22 cellular contexts compared by ENCODE assay signal in genomic region chr14:95474486-95474885, GRCh38. TPM values are rescaled to one million over a fixed set of nuclear protein-coding genes. Genes with fewer than 3 reads are reported as not detected.
A peak's percentile ranks its signal among the peaks of the same experiment; 100 is the strongest.
DNase-seq lines count a peak whose midpoint lies in the region; ATAC-seq and TF ChIP-seq lines count a peak whose summit lies in the region.
"Had no signal": no experiment of that assay in that cellular context is flagged by ENCODE, and none has a peak within 500 bp of the region (broad histone marks: within the 10 kb centered on the region; RNA-seq: fewer than 3 reads in every experiment).

No MANE protein-coding gene starts in this region.

- H3K36me3 Mint-ChIP-seq in activated CD8-positive, alpha-beta T cell treated with anti-CD3 and anti-CD28 coated beads, Interleukin-2, amount 10 ng/mL, durations not matched to agents 7 days and 5 days (ENCODE audit: low read depth): peaks cover 53% of the 10 kb centered on the region
- peaks cover 62% of the 10 kb centered on the region for H3K36me3 Mint-ChIP-seq in activated CD8-positive, alpha-beta T cell treated with anti-CD3 and anti-CD28 coated beads for 36 hours (ENCODE audit: low read depth)
- H3K36me3 Mint-ChIP-seq in CD8-positive, alpha-beta T cell: peaks cover 55% of the 10 kb centered on the region
- peaks cover 67% of the 10 kb centered on the region for H3K36me3 Mint-ChIP-seq in activated CD4-positive, alpha-beta memory T cell treated with anti-CD3 and anti-CD28 coated beads, Interleukin-2, amount 10 ng/mL, durations not matched to agents 7 days and 5 days (ENCODE audit: low read depth)
- H3K36me3 Mint-ChIP-seq in stimulated activated effector memory CD8-positive, alpha-beta T cell treated with anti-CD3 and anti-CD28 coated beads, Interleukin-12 subunit alpha, Interleukin-12 subunit beta, amount 100 ng/mL, for 72 hours: peaks cover 94% of the 10 kb centered on the region

- no peak overlapping the region for H3K4me3 Mint-ChIP-seq in activated CD8-positive, alpha-beta T cell treated with anti-CD3 and anti-CD28 coated beads, Interleukin-2, amount 10 ng/mL, durations not matched to agents 7 days and 5 days
- no peak overlapping the region for H3K4me3 Mint-ChIP-seq in activated CD8-positive, alpha-beta T cell treated with anti-CD3 and anti-CD28 coated beads for 36 hours
- H3K4me3 Mint-ChIP-seq in CD8-positive, alpha-beta T cell: no peak overlapping the region
- H3K4me3 Mint-ChIP-seq in activated CD4-positive, alpha-beta memory T cell treated with anti-CD3 and anti-CD28 coated beads, Interleukin-2, amount 10 ng/mL, durations not matched to agents 7 days and 5 days: no peak overlapping the region
- no peak overlapping the region for H3K4me3 Mint-ChIP-seq in stimulated activated effector memory CD8-positive, alpha-beta T cell treated with anti-CD3 and anti-CD28 coated beads, Interleukin-12 subunit alpha, Interleukin-12 subunit beta, amount 100 ng/mL, for 72 hours
- H3K4me3 Mint-ChIP-seq: CD14-positive monocyte had no signal

- peaks cover 38% of the 10 kb centered on the region for H3K4me1 ChIP-seq in CD8-positive, alpha-beta T cell (ENCODE audit: insufficient read depth, low read length)
- H3K4me1 ChIP-seq in adrenal gland (replicated peaks in 1 of 2) (peaks cover under 1 to 10% of the 10 kb centered on the region in 2 donors), SJCRH30 (peaks cover 6% of the 10 kb centered on the region)

- H3K27me3 ChIP-seq in CD8-positive, alpha-beta T cell (ENCODE audit: insufficient read depth, low read length): no peaks in the 10 kb centered on the region
- no peaks in the 10 kb centered on the region for H3K27me3 ChIP-seq in adrenal gland
- H3K27me3 ChIP-seq in SJCRH30: no peaks in the 10 kb centered on the region
- H3K27me3 ChIP-seq: MG63 had no signal

- H3K4me1 Mint-ChIP-seq in activated CD8-positive, alpha-beta T cell treated with anti-CD3 and anti-CD28 coated beads, Interleukin-2, amount 10 ng/mL, durations not matched to agents 7 days and 5 days (ENCODE audit: low read depth): peaks cover 27% of the 10 kb centered on the region
- peaks cover 42% of the 10 kb centered on the region for H3K4me1 Mint-ChIP-seq in activated CD8-positive, alpha-beta T cell treated with anti-CD3 and anti-CD28 coated beads for 36 hours (ENCODE audit: low read depth)
- H3K4me1 Mint-ChIP-seq in CD8-positive, alpha-beta T cell (ENCODE audit: low read depth): peaks cover 52% of the 10 kb centered on the region
- H3K4me1 Mint-ChIP-seq in activated CD4-positive, alpha-beta memory T cell treated with anti-CD3 and anti-CD28 coated beads, Interleukin-2, amount 10 ng/mL, durations not matched to agents 7 days and 5 days: peaks cover 16% of the 10 kb centered on the region
- peaks cover 28% of the 10 kb centered on the region for H3K4me1 Mint-ChIP-seq in stimulated activated effector memory CD8-positive, alpha-beta T cell treated with anti-CD3 and anti-CD28 coated beads, Interleukin-12 subunit alpha, Interleukin-12 subunit beta, amount 100 ng/mL, for 72 hours

- H3K36me3 ChIP-seq in CD8-positive, alpha-beta T cell (ENCODE audit: insufficient read depth, low read length): peaks cover 16% of the 10 kb centered on the region
- H3K36me3 ChIP-seq in adrenal gland (replicated peaks in 1 of 2) (peaks cover 0 to 15% of the 10 kb centered on the region in 2 donors), SJCRH30 (peaks cover 24% of the 10 kb centered on the region)
- H3K36me3 ChIP-seq: MG63 had no signal

- H3K27ac ChIP-seq in CD8-positive, alpha-beta T cell (ENCODE audit: low read depth, low read length): no peak overlapping the region
- H3K27ac ChIP-seq in adrenal gland: no peak overlapping the region
- H3K27ac ChIP-seq in SJCRH30: no peak overlapping the region

- CTCF ChIA-PET in activated CD8-positive, alpha-beta T cell treated with anti-CD3 and anti-CD28 coated beads, Interleukin-2, amount 10 ng/mL, durations not matched to agents 7 days and 5 days (lab: Charles Lee): interaction anchor here (1.1 to 1.3 kb wide), 3 partner anchors 11 to 33 kb away, joined by 3 to 5 read pairs (median 5); no protein-coding TSS in a partner anchor
- CTCF ChIA-PET in activated CD8-positive, alpha-beta T cell treated with anti-CD3 and anti-CD28 coated beads for 36 hours (lab: Charles Lee): no interaction called here
- CTCF ChIA-PET in CD8-positive, alpha-beta T cell (lab: Charles Lee): interaction anchor here (0.7 to 3.1 kb wide), 3 partner anchors 11 to 665 kb away, joined by 3 to 18 read pairs (median 9); no protein-coding TSS in a partner anchor
- CTCF ChIA-PET in activated CD4-positive, alpha-beta memory T cell treated with anti-CD3 and anti-CD28 coated beads, Interleukin-2, amount 10 ng/mL, durations not matched to agents 7 days and 5 days (lab: Charles Lee): no interaction called here

- no peak for TF ChIP-seq POLR2A in adrenal gland (IDR thresholded peaks at IDR 0.05)

- no peaks in the 10 kb centered on the region for H3K27me3 Mint-ChIP-seq in activated CD8-positive, alpha-beta T cell treated with anti-CD3 and anti-CD28 coated beads, Interleukin-2, amount 10 ng/mL, durations not matched to agents 7 days and 5 days (ENCODE audit: low read depth)
- no peaks in the 10 kb centered on the region for H3K27me3 Mint-ChIP-seq in activated CD8-positive, alpha-beta T cell treated with anti-CD3 and anti-CD28 coated beads for 36 hours
- H3K27me3 Mint-ChIP-seq in CD8-positive, alpha-beta T cell (ENCODE audit: low read depth): no peaks in the 10 kb centered on the region
- no peaks in the 10 kb centered on the region for H3K27me3 Mint-ChIP-seq in activated CD4-positive, alpha-beta memory T cell treated with anti-CD3 and anti-CD28 coated beads, Interleukin-2, amount 10 ng/mL, durations not matched to agents 7 days and 5 days

- H3K9me3 ChIP-seq in CD8-positive, alpha-beta T cell (ENCODE audit: low read length): no peaks in the 10 kb centered on the region
- no peaks in the 10 kb centered on the region for H3K9me3 ChIP-seq in adrenal gland (replicated peaks in 1 of 3)
- no peaks in the 10 kb centered on the region for H3K9me3 ChIP-seq in SJCRH30 (replicated peaks)
- H3K9me3 ChIP-seq: MG63 had no signal

- H3K27ac Mint-ChIP-seq in activated CD8-positive, alpha-beta T cell treated with anti-CD3 and anti-CD28 coated beads, Interleukin-2, amount 10 ng/mL, durations not matched to agents 7 days and 5 days: peak overlapping the region; percentile 22
- no peak overlapping the region for H3K27ac Mint-ChIP-seq in activated CD8-positive, alpha-beta T cell treated with anti-CD3 and anti-CD28 coated beads for 36 hours
- H3K27ac Mint-ChIP-seq in CD8-positive, alpha-beta T cell: peak overlapping the region; percentile 94
- H3K27ac Mint-ChIP-seq in activated CD4-positive, alpha-beta memory T cell treated with anti-CD3 and anti-CD28 coated beads, Interleukin-2, amount 10 ng/mL, durations not matched to agents 7 days and 5 days: peak overlapping the region; percentile 26
- H3K27ac Mint-ChIP-seq in stimulated activated effector memory CD8-positive, alpha-beta T cell treated with anti-CD3 and anti-CD28 coated beads, Interleukin-12 subunit alpha, Interleukin-12 subunit beta, amount 100 ng/mL, for 72 hours: peak overlapping the region; percentile 90

- no peak for ATAC-seq in activated CD8-positive, alpha-beta T cell treated with anti-CD3 and anti-CD28 coated beads, Interleukin-2, amount 10 ng/mL, durations not matched to agents 7 days and 5 days
- ATAC-seq in activated CD8-positive, alpha-beta T cell treated with anti-CD3 and anti-CD28 coated beads for 36 hours: no peak
- ATAC-seq in CD8-positive, alpha-beta T cell: no peak
- ATAC-seq in stimulated activated effector memory CD8-positive, alpha-beta T cell treated with anti-CD3 and anti-CD28 coated beads, Interleukin-12 subunit alpha, Interleukin-12 subunit beta, amount 100 ng/mL, for 72 hours: no peak
- ATAC-seq: HCT116, Right ventricle myocardium inferior had no signal

- TF ChIP-seq CTCF in activated CD8-positive, alpha-beta T cell treated with anti-CD3 and anti-CD28 coated beads for 36 hours (IDR thresholded peaks at IDR 0.05): no peak
- TF ChIP-seq CTCF in CD8-positive, alpha-beta T cell (IDR thresholded peaks at IDR 0.05): no peak
- no peak for TF ChIP-seq CTCF in adrenal gland (IDR thresholded peaks at IDR 0.05)

- intact Hi-C loops in activated CD8-positive, alpha-beta T cell treated with anti-CD3 and anti-CD28 coated beads for 36 hours (cut with micrococcal nuclease): no loop called here
- intact Hi-C loops in CD8-positive, alpha-beta T cell (cut with DNase I, micrococcal nuclease): no loop called here
- intact Hi-C loops in adrenal gland (cut with DNase I): no loop called here

- POLR2A ChIA-PET in activated CD8-positive, alpha-beta T cell treated with anti-CD3 and anti-CD28 coated beads, Interleukin-2, amount 10 ng/mL, durations not matched to agents 7 days and 5 days (lab: Charles Lee): interaction anchor here (1.0 kb wide), 1 partner anchor 9 kb away, joined by 3 read pairs; no protein-coding TSS in a partner anchor
- POLR2A ChIA-PET in activated CD8-positive, alpha-beta T cell treated with anti-CD3 and anti-CD28 coated beads for 36 hours (lab: Charles Lee): interaction anchor here (0.8 to 1.0 kb wide), 2 partner anchors 10 to 29 kb away, joined by 3 to 5 read pairs; no protein-coding TSS in a partner anchor
- POLR2A ChIA-PET in CD8-positive, alpha-beta T cell (lab: Charles Lee): interaction anchor here (3.3 kb wide), 1 partner anchor 11 kb away, joined by 18 read pairs; no protein-coding TSS in a partner anchor
- POLR2A ChIA-PET in activated CD4-positive, alpha-beta memory T cell treated with anti-CD3 and anti-CD28 coated beads, Interleukin-2, amount 10 ng/mL, durations not matched to agents 7 days and 5 days (lab: Charles Lee): interaction anchor here (1.2 kb wide), 1 partner anchor 60 kb away, joined by 3 read pairs; the partner anchor contains the start of gene GLRX5

- no peak overlapping the region for H3K4me3 ChIP-seq in CD8-positive, alpha-beta T cell (ENCODE audit: low read depth, low read length)
- H3K4me3 ChIP-seq in adrenal gland (no peak overlapping the region), SJCRH30 (no peak overlapping the region)
- H3K4me3 ChIP-seq: MG63 had no signal

- WGBS in adrenal gland, 4 donors: 84 to 88% (median 86%) methylated on average over 6 of the region's 6 CpGs

- no peak for DNase-seq in activated CD8-positive, alpha-beta T cell treated with anti-CD3 and anti-CD28 coated beads, Interleukin-2, amount 10 ng/mL, durations not matched to agents 7 days and 5 days
- DNase-seq in activated CD8-positive, alpha-beta T cell treated with anti-CD3 and anti-CD28 coated beads for 36 hours: no peak
- DNase-seq in CD8-positive, alpha-beta T cell: no peak
- DNase-seq in activated CD4-positive, alpha-beta memory T cell treated with anti-CD3 and anti-CD28 coated beads, Interleukin-2, amount 10 ng/mL, durations not matched to agents 7 days and 5 days: no peak
- no peak for DNase-seq in stimulated activated effector memory CD8-positive, alpha-beta T cell treated with anti-CD3 and anti-CD28 coated beads, Interleukin-12 subunit alpha, Interleukin-12 subunit beta, amount 100 ng/mL, for 72 hours (ENCODE audit: low spot score in 2 of 2)
- DNase-seq in NCI-H748 (lab: John Stamatoyannopoulos, UW; ENCODE audit: unreplicated experiment) (no peak), adrenal gland (no peak), SJCRH30 (no peak)
- DNase-seq: 8988T, DMS153, Kasumi-1, MG63, NCI-H1417, NCI-H1694 treated with DMSO at 0.1 percent for 48 hours, NCI-H2081 treated with DMSO at 0.1 percent for 48 hours, NCI-H2171 treated with DMSO at 0.1 percent for 48 hours, NCI-H446, NCI-H526 had no signal

- H3K9me3 Mint-ChIP-seq in activated CD8-positive, alpha-beta T cell treated with anti-CD3 and anti-CD28 coated beads, Interleukin-2, amount 10 ng/mL, durations not matched to agents 7 days and 5 days (ENCODE audit: insufficient read depth): no peaks in the 10 kb centered on the region
- no peaks in the 10 kb centered on the region for H3K9me3 Mint-ChIP-seq in activated CD8-positive, alpha-beta T cell treated with anti-CD3 and anti-CD28 coated beads for 36 hours
- H3K9me3 Mint-ChIP-seq in CD8-positive, alpha-beta T cell: no peaks in the 10 kb centered on the region
- H3K9me3 Mint-ChIP-seq in activated CD4-positive, alpha-beta memory T cell treated with anti-CD3 and anti-CD28 coated beads, Interleukin-2, amount 10 ng/mL, durations not matched to agents 7 days and 5 days: no peaks in the 10 kb centered on the region
- H3K9me3 Mint-ChIP-seq in stimulated activated effector memory CD8-positive, alpha-beta T cell treated with anti-CD3 and anti-CD28 coated beads, Interleukin-12 subunit alpha, Interleukin-12 subunit beta, amount 100 ng/mL, for 72 hours: no peaks in the 10 kb centered on the region

RNA-seq across cellular contexts. Expression of gene SYNE3, which starts 42.0 kb away (rescaled TPM):
- total RNA-seq in activated CD8-positive, alpha-beta T cell treated with anti-CD3 and anti-CD28 coated beads, Interleukin-2, amount 10 ng/mL, durations not matched to agents 7 days and 5 days: 10 to 100 TPM; 91.5 TPM
- total RNA-seq in activated CD8-positive, alpha-beta T cell treated with anti-CD3 and anti-CD28 coated beads for 36 hours: 10 to 100 TPM; 64.0 to 64.1 TPM
- 10 to 100 TPM; 18.5 to 19.7 TPM for total RNA-seq in CD8-positive, alpha-beta T cell
- total RNA-seq in activated CD4-positive, alpha-beta memory T cell treated with anti-CD3 and anti-CD28 coated beads, Interleukin-2, amount 10 ng/mL, durations not matched to agents 7 days and 5 days: 10 to 100 TPM; 86.2 to 89.5 TPM
- 10 to 100 TPM; 10.5 to 24.8 (median 14.4) TPM for total RNA-seq in adrenal gland
- polyA plus RNA-seq in adrenal gland: 1 to 10 TPM; 2.5 to 6.2 (median 4.4) TPM
- 34.1 and 34.5 TPM in 2 replicates for total RNA-seq in SJCRH30 (2014; rRNA removed; shearing (Covaris generic))
- total RNA-seq: H1 had no signal

Comparison
In these comparisons a context has a peak if more than half of its experiments do, and no peak if none do; other contexts are left out.
1. CTCF ChIA-PET loops: an anchor here in activated CD8-positive, alpha-beta T cell treated with anti-CD3 and anti-CD28 coated beads, Interleukin-2, amount 10 ng/mL, durations not matched to agents 7 days and 5 days (1.1 to 1.3 kb wide) and CD8-positive, alpha-beta T cell (0.7 to 3.1 kb wide); none called in activated CD8-positive, alpha-beta T cell treated with anti-CD3 and anti-CD28 coated beads for 36 hours and activated CD4-positive, alpha-beta memory T cell treated with anti-CD3 and anti-CD28 coated beads, Interleukin-2, amount 10 ng/mL, durations not matched to agents 7 days and 5 days.